16 cellular contexts compared by ENCODE assay signal in genomic region chr5:73812962-73813588, GRCh38.
A peak's percentile ranks its signal among the peaks of the same experiment; 100 is the strongest.
DNase-seq lines count a peak whose midpoint lies in the region; ATAC-seq and TF ChIP-seq lines count a peak whose summit lies in the region.
"Had no signal": no experiment of that assay in that cellular context is flagged by ENCODE, and none has a peak within 500 bp of the region (broad histone marks: within the 10 kb centered on the region; RNA-seq: fewer than 3 reads in every experiment).

No MANE protein-coding gene starts in this region.

- WGBS in esophagus, 2 donors = 38 to 49% methylated on average over 9 of the region's 9 CpGs

- H3K27me3 Mint-ChIP-seq in activated T-helper 2 cell treated with anti-CD3 and anti-CD28 coated beads, Interferon-gamma antibody, Interleukin-2, Interleukin-4, amounts not matched to agents 10 μg/mL and 5 μg/mL and 100 μg/mL, durations not matched to agents 14 hours and 24 hours and 36 hours (ENCODE audit: low read depth) = peaks cover 20% of the 10 kb centered on the region

- peak; percentile 8; the same call in 1 of the 3 replicates for ATAC-seq in RWPE2 (ENCODE audit: low read depth)
- no peak for ATAC-seq in Right ventricle myocardium inferior
- ATAC-seq: right cardiac atrium had no signal

- no peak overlapping the region for H3K4me3 Mint-ChIP-seq in activated T-helper 2 cell treated with anti-CD3 and anti-CD28 coated beads, Interferon-gamma antibody, Interleukin-2, Interleukin-4, amounts not matched to agents 10 μg/mL and 5 μg/mL and 100 μg/mL, durations not matched to agents 14 hours and 24 hours and 36 hours (ENCODE audit: low read depth)
- H3K4me3 Mint-ChIP-seq: activated CD4-positive, alpha-beta memory T cell treated with anti-CD3 and anti-CD28 coated beads, Interleukin-2, amount 10 ng/mL, durations not matched to agents 7 days and 5 days; CD4-positive, alpha-beta T cell; stimulated activated naive CD8-positive, alpha-beta T cell treated with anti-CD3 and anti-CD28 coated beads, Interleukin-15, Interleukin-2, amounts not matched to agents 100 ng/mL and 50 ng/mL, for 24 hours had no signal

- H3K27me3 ChIP-seq in RWPE2 (ENCODE audit: insufficient read depth, poor library complexity, severe bottlenecking) = no peaks in the 10 kb centered on the region
- H3K27me3 ChIP-seq in esophagus (ENCODE audit: control insufficient read depth in 1 of 2, insufficient read depth in 2 of 2, low read length in 2 of 2) = no peaks in the 10 kb centered on the region
- no peaks in the 10 kb centered on the region for H3K27me3 ChIP-seq in mucosa of rectum (ENCODE audit: control insufficient read depth in 2 of 2, insufficient read depth in 2 of 2, low read length in 2 of 2)
- H3K27me3 ChIP-seq in uterus = no peaks in the 10 kb centered on the region

- no peaks in the 10 kb centered on the region for H3K9me3 Mint-ChIP-seq in activated T-helper 2 cell treated with anti-CD3 and anti-CD28 coated beads, Interferon-gamma antibody, Interleukin-2, Interleukin-4, amounts not matched to agents 10 μg/mL and 5 μg/mL and 100 μg/mL, durations not matched to agents 14 hours and 24 hours and 36 hours
- H3K9me3 Mint-ChIP-seq: activated CD4-positive, alpha-beta memory T cell treated with anti-CD3 and anti-CD28 coated beads, Interleukin-2, amount 10 ng/mL, durations not matched to agents 7 days and 5 days; CD4-positive, alpha-beta T cell; stimulated activated naive CD8-positive, alpha-beta T cell treated with anti-CD3 and anti-CD28 coated beads, Interleukin-15, Interleukin-2, amounts not matched to agents 100 ng/mL and 50 ng/mL, for 24 hours had no signal

- DNase-seq in RWPE2 (ENCODE audit: low spot score) (no peak), uterus (peak; percentile 26 to 39), Right ventricle myocardium inferior (ENCODE audit: missing footprints) (no peak), ecto neural progenitor cell (ENCODE audit: low spot score) (no peak)
- DNase-seq in activated T-helper 2 cell treated with anti-CD3 and anti-CD28 coated beads, Interferon-gamma antibody, Interleukin-2, Interleukin-4, amounts not matched to agents 10 μg/mL and 5 μg/mL and 100 μg/mL, durations not matched to agents 14 hours and 24 hours and 36 hours (ENCODE audit: low spot score) = no peak
- DNase-seq: activated CD4-positive, alpha-beta memory T cell treated with anti-CD3 and anti-CD28 coated beads, Interleukin-2, amount 10 ng/mL, durations not matched to agents 7 days and 5 days; activated effector memory CD4-positive, alpha-beta T cell treated with Interleukin-2 at 50 U/mL for 16 hours; caudate nucleus; CD4-positive, alpha-beta T cell; NCI-H1048; right cardiac atrium; SHP77; T1000 had no signal

- intact Hi-C loops in uterus (cut with DNase I; ENCODE audit: low total_unique reads) = no loop called here
- intact Hi-C loops in activated T-helper 2 cell treated with anti-CD3 and anti-CD28 coated beads, Interferon-gamma antibody, Interleukin-2, Interleukin-4, amounts not matched to agents 10 μg/mL and 5 μg/mL and 100 μg/mL, durations not matched to agents 14 hours and 24 hours and 36 hours (cut with micrococcal nuclease) = no loop called here
- intact Hi-C loops in Right ventricle myocardium inferior (cut with DNase I) = no loop called here

- peak overlapping the region in 1 of 2 donors; percentile 30 for H3K9ac ChIP-seq in mucosa of rectum (ENCODE audit: low read depth in 1 of 2, low read length in 2 of 2)

- H3K9me3 ChIP-seq in RWPE2 (ENCODE audit: severe bottlenecking) (no peaks in the 10 kb centered on the region), esophagus (ENCODE audit: control insufficient read depth in 2 of 2, insufficient read depth in 1 of 2, low read depth in 1 of 2, low read length in 1 of 2) (no peaks in the 10 kb centered on the region), mucosa of rectum (ENCODE audit: control insufficient read depth in 2 of 2, low read length in 2 of 2) (no peaks in the 10 kb centered on the region), uterus (no peaks in the 10 kb centered on the region)

- H3K36me3 Mint-ChIP-seq in activated T-helper 2 cell treated with anti-CD3 and anti-CD28 coated beads, Interferon-gamma antibody, Interleukin-2, Interleukin-4, amounts not matched to agents 10 μg/mL and 5 μg/mL and 100 μg/mL, durations not matched to agents 14 hours and 24 hours and 36 hours (ENCODE audit: low read depth) = no peaks in the 10 kb centered on the region

- H3K36me3 ChIP-seq in RWPE2 (ENCODE audit: low read depth) (peaks cover 45% of the 10 kb centered on the region), esophagus (ENCODE audit: control insufficient read depth in 2 of 2, insufficient read depth in 2 of 2, low read length in 1 of 2) (no peaks in the 10 kb centered on the region), mucosa of rectum (ENCODE audit: control insufficient read depth in 2 of 2, insufficient read depth in 2 of 2, low read length in 2 of 2) (no peaks in the 10 kb centered on the region), uterus (no peaks in the 10 kb centered on the region)

- TF ChIP-seq CTCF in RWPE2 (IDR thresholded peaks at IDR 0.05; ENCODE audit: poor library complexity, severe bottlenecking) (no peak), uterus (IDR thresholded peaks at IDR 0.05) (no peak)

- H3K27ac Mint-ChIP-seq in activated T-helper 2 cell treated with anti-CD3 and anti-CD28 coated beads, Interferon-gamma antibody, Interleukin-2, Interleukin-4, amounts not matched to agents 10 μg/mL and 5 μg/mL and 100 μg/mL, durations not matched to agents 14 hours and 24 hours and 36 hours = no peak overlapping the region
- H3K27ac Mint-ChIP-seq: activated CD4-positive, alpha-beta memory T cell treated with anti-CD3 and anti-CD28 coated beads, Interleukin-2, amount 10 ng/mL, durations not matched to agents 7 days and 5 days; CD4-positive, alpha-beta T cell; stimulated activated naive CD8-positive, alpha-beta T cell treated with anti-CD3 and anti-CD28 coated beads, Interleukin-15, Interleukin-2, amounts not matched to agents 100 ng/mL and 50 ng/mL, for 24 hours had no signal

- H3K4me3 ChIP-seq in RWPE2 (ENCODE audit: severe bottlenecking) = no peak overlapping the region
- peak overlapping the region; percentile 4 to 41 for H3K4me3 ChIP-seq in esophagus (ENCODE audit: low read depth in 1 of 2, low read length in 2 of 2)
- H3K4me3 ChIP-seq in mucosa of rectum (ENCODE audit: low read length in 2 of 2) = peak overlapping the region; percentile 63 to 70
- peak overlapping the region; percentile 25 to 29 for H3K4me3 ChIP-seq in uterus

- H3K4me1 Mint-ChIP-seq in activated T-helper 2 cell treated with anti-CD3 and anti-CD28 coated beads, Interferon-gamma antibody, Interleukin-2, Interleukin-4, amounts not matched to agents 10 μg/mL and 5 μg/mL and 100 μg/mL, durations not matched to agents 14 hours and 24 hours and 36 hours (ENCODE audit: low read depth) = no peaks in the 10 kb centered on the region
- H3K4me1 Mint-ChIP-seq: activated CD4-positive, alpha-beta memory T cell treated with anti-CD3 and anti-CD28 coated beads, Interleukin-2, amount 10 ng/mL, durations not matched to agents 7 days and 5 days had no signal

- TF ChIP-seq POLR2A in uterus (IDR thresholded peaks at IDR 0.05) = peak in 1 of 2 donors; percentile 22

- no peak overlapping the region for H3K27ac ChIP-seq in RWPE2 (ENCODE audit: poor library complexity, severe bottlenecking)
- H3K27ac ChIP-seq in esophagus (ENCODE audit: low read depth in 2 of 2, low read length in 1 of 2) = peak overlapping the region; percentile 39 to 64
- H3K27ac ChIP-seq in mucosa of rectum (ENCODE audit: low read depth in 2 of 2, low read length in 2 of 2) = peak overlapping the region; percentile 48 to 60
- peak overlapping the region; percentile 69 to 71 for H3K27ac ChIP-seq in uterus

- peaks cover 45% of the 10 kb centered on the region for H3K4me1 ChIP-seq in RWPE2 (ENCODE audit: insufficient read depth, poor library complexity, severe bottlenecking)
- no peaks in the 10 kb centered on the region for H3K4me1 ChIP-seq in esophagus (ENCODE audit: control insufficient read depth in 2 of 2, insufficient read depth in 2 of 2, low read length in 1 of 2)
- H3K4me1 ChIP-seq in mucosa of rectum (ENCODE audit: control insufficient read depth in 2 of 2, insufficient read depth in 2 of 2, low read length in 2 of 2) = peaks cover 0 to 4% of the 10 kb centered on the region in 2 donors
- H3K4me1 ChIP-seq in uterus = peaks cover 0 to 4% of the 10 kb centered on the region in 2 donors

Comparison
In these comparisons a context has a peak if more than half of its experiments do, and no peak if none do; other contexts are left out.
1. DNase-seq: peak in uterus (2 of 2); none in RWPE2 (single experiment), activated T-helper 2 cell treated with anti-CD3 and anti-CD28 coated beads, Interferon-gamma antibody, Interleukin-2, Interleukin-4, amounts not matched to agents 10 μg/mL and 5 μg/mL and 100 μg/mL, durations not matched to agents 14 hours and 24 hours and 36 hours (single experiment), Right ventricle myocardium inferior (single experiment) and ecto neural progenitor cell (single experiment).